ENCODE assay signal across 25 cellular contexts in the genomic region with DNA sequence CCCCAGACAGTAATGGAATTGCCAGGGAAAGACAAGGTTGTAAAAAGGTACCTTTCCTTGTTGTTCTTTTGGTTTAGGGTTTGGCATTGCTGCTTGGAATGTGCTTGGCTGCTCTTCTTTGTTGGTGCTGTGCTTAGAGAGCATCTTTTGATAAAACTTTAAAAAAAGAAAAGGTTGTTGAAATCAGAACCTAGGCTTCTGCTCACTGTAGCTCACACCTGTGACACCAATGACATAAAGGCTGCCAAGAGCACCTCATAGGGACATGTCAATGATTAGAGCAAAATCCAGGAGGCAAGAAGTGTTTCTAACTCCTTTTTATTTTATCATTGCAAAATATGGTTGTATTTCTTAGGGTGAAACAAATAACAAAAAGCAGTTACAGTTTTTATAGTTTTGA. TPM values are rescaled to one million over a fixed set of nuclear protein-coding genes. Genes with fewer than 3 reads are reported as not detected.
DNase-seq lines count a peak whose midpoint lies in the region; ATAC-seq and TF ChIP-seq lines count a peak whose summit lies in the region.
"Had no signal": no experiment of that assay in that cellular context is flagged by ENCODE, and none has a peak within 500 bp of the region (broad histone marks: within the 10 kb centered on the region; RNA-seq: fewer than 3 reads in every experiment).

No MANE protein-coding gene starts in this region.

- TF ChIP-seq CTCF in right atrium auricular region (IDR thresholded peaks at IDR 0.05) = no peak

- peak overlapping the region in 7 of 11 experiments; percentile 13 to 57 (median 51); a peak in 8 of 22 replicates for H3K4me2 ChIP-seq in BLaER1 treated with 17β-estradiol and CSF1 and Interleukin-3, amounts not matched to agents 10 nM and 100 nM

- H4K20me1 ChIP-seq in BLaER1 treated with 17β-estradiol and CSF1 and Interleukin-3, amounts not matched to agents 10 nM and 100 nM = no peaks in the 10 kb centered on the region

- intact Hi-C loops in Right ventricle myocardium superior (cut with DNase I) (no loop called here), cardiac septum (cut with DNase I) (no loop called here), left ventricle myocardium superior (cut with micrococcal nuclease) (no loop called here)

- no peaks in the 10 kb centered on the region for H3K9me3 ChIP-seq in right atrium auricular region
- peaks cover 0 to 12% (median 7%) of the 10 kb centered on the region in 11 experiments; a peak in 7 of 22 replicates for H3K9me3 ChIP-seq in BLaER1 treated with 17β-estradiol and CSF1 and Interleukin-3, amounts not matched to agents 10 nM and 100 nM (replicated peaks in 1 of 11)
- H3K9me3 ChIP-seq: BE2C had no signal

- no peaks in the 10 kb centered on the region for H3K4me1 ChIP-seq in right atrium auricular region
- H3K4me1 ChIP-seq in BLaER1 treated with 17β-estradiol and CSF1 and Interleukin-3, amounts not matched to agents 10 nM and 100 nM = peaks cover 0 to 15% (median 11%) of the 10 kb centered on the region in 10 experiments; a peak in 13 of 20 replicates
- H3K4me1 ChIP-seq: BE2C had no signal

- H3K4me3 ChIP-seq in right atrium auricular region = no peak overlapping the region
- no peak overlapping the region for H3K4me3 ChIP-seq in BLaER1 treated with 17β-estradiol and CSF1 and Interleukin-3, amounts not matched to agents 10 nM and 100 nM
- H3K4me3 ChIP-seq: GM12878 had no signal

- peaks cover 48% of the 10 kb centered on the region for H3K36me3 ChIP-seq in right atrium auricular region
- H3K36me3 ChIP-seq in BLaER1 treated with 17β-estradiol and CSF1 and Interleukin-3, amounts not matched to agents 10 nM and 100 nM = peaks cover 0 to 47% (median 0%) of the 10 kb centered on the region in 11 experiments; a peak in 4 of 22 replicates
- H3K36me3 ChIP-seq: BE2C had no signal

- H3K27ac ChIP-seq in right atrium auricular region = no peak overlapping the region
- H3K27ac ChIP-seq in BLaER1 treated with 17β-estradiol and CSF1 and Interleukin-3, amounts not matched to agents 10 nM and 100 nM = no peak overlapping the region

- no peak overlapping the region for H3K9ac ChIP-seq in BLaER1 treated with 17β-estradiol and CSF1 and Interleukin-3, amounts not matched to agents 10 nM and 100 nM

- no peak for DNase-seq in Right ventricle myocardium superior
- no peak for DNase-seq in cardiac septum (ENCODE audit: low spot score)
- DNase-seq in left ventricle myocardium superior = no peak
- DNase-seq in right atrium auricular region (ENCODE audit: low spot score) = no peak
- DNase-seq: 8988T; ACHN; BE2C; C1 segment of cervical spinal cord; CD4-positive, alpha-beta memory T cell; CD4-positive, CD25-positive, alpha-beta regulatory T cell; CD8-positive, alpha-beta memory T cell; COR-L47; DMS 273 treated with DMSO at 0.1 percent for 48 hours; DMS153; DMS53; DMS79; DND-41; EL; GDM1 had no signal

- no peaks in the 10 kb centered on the region for H3K27me3 ChIP-seq in right atrium auricular region
- no peaks in the 10 kb centered on the region for H3K27me3 ChIP-seq in BLaER1 treated with 17β-estradiol and CSF1 and Interleukin-3, amounts not matched to agents 10 nM and 100 nM
- H3K27me3 ChIP-seq: BE2C had no signal

- ATAC-seq in Right ventricle myocardium superior (ENCODE audit: poor library complexity) = peak; percentile 55
- ATAC-seq in left ventricle myocardium superior = peak; percentile 80
- ATAC-seq in HG02938 (IDR thresholded peaks at IDR 0.05; ENCODE audit: unreplicated experiment) = no peak
- ATAC-seq: GM12878 had no signal

RNA-seq across cellular contexts. Expression of gene CLEC20A, which starts 28.9 kb away (rescaled TPM):
- total RNA-seq in Right ventricle myocardium superior (not detected), cardiac septum (not detected), left ventricle myocardium superior (not detected), right atrium auricular region (under 1 TPM in 1 of 2 donors, not detected in 1; 0.48 TPM)
- total RNA-seq: A673; CD4-positive, alpha-beta memory T cell; CD4-positive, CD25-positive, alpha-beta regulatory T cell; CD8-positive, alpha-beta memory T cell; Daoy; G401; GM12878 had no signal

RNA-seq across cellular contexts. Expression of gene TEX35, which starts 45.1 kb away (rescaled TPM):
- total RNA-seq in Right ventricle myocardium superior (0.40 TPM), cardiac septum (not detected), left ventricle myocardium superior (not detected), right atrium auricular region (under 1 TPM in 1 of 2 donors, not detected in 1; 0.33 TPM)
- total RNA-seq: A673; CD4-positive, alpha-beta memory T cell; CD4-positive, CD25-positive, alpha-beta regulatory T cell; CD8-positive, alpha-beta memory T cell; Daoy; G401; GM12878 had no signal
